In the genomic region with DNA sequence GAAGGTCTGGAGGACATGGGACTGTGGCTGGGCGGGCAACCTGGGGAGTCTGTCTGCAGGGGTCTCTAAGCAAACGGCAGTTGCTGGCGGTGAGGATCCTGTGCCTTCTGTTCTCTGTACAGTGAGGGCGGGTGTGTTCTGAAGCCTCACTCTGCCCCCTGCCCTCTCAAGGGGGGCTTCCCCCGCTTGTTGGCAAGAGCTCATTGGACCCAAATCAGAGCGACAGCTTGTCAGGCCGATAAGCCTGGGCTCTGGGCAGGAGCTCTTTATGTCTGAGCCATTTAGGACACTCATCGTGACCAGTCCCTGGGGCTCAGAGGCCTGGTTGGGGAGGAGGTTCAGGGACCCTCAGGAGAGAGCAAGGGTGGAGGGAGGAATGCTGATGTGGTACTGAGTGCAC, we compare ENCODE assay signal across 1 cellular context.
TF ChIP-seq lines count a peak whose summit lies in the region.

No MANE protein-coding gene starts in this region.

TF ChIP-seq in GM23338, 12 proteins besides CTCF, POLR2A, EP300 and RAD21:
- TF ChIP-seq ZNF331 (CRISPR knock-in tag; IDR thresholded peaks at IDR 0.05; ENCODE audit: low read depth) = no peak
- no peak for TF ChIP-seq ETS1 (IDR thresholded peaks at IDR 0.05)
- no peak for TF ChIP-seq EZH2phosphoT487 (IDR thresholded peaks at IDR 0.05; ENCODE audit: unreplicated experiment)
- no peak for TF ChIP-seq ZNF114 (CRISPR knock-in tag; IDR thresholded peaks at IDR 0.05)
- TF ChIP-seq, protein P1, sequence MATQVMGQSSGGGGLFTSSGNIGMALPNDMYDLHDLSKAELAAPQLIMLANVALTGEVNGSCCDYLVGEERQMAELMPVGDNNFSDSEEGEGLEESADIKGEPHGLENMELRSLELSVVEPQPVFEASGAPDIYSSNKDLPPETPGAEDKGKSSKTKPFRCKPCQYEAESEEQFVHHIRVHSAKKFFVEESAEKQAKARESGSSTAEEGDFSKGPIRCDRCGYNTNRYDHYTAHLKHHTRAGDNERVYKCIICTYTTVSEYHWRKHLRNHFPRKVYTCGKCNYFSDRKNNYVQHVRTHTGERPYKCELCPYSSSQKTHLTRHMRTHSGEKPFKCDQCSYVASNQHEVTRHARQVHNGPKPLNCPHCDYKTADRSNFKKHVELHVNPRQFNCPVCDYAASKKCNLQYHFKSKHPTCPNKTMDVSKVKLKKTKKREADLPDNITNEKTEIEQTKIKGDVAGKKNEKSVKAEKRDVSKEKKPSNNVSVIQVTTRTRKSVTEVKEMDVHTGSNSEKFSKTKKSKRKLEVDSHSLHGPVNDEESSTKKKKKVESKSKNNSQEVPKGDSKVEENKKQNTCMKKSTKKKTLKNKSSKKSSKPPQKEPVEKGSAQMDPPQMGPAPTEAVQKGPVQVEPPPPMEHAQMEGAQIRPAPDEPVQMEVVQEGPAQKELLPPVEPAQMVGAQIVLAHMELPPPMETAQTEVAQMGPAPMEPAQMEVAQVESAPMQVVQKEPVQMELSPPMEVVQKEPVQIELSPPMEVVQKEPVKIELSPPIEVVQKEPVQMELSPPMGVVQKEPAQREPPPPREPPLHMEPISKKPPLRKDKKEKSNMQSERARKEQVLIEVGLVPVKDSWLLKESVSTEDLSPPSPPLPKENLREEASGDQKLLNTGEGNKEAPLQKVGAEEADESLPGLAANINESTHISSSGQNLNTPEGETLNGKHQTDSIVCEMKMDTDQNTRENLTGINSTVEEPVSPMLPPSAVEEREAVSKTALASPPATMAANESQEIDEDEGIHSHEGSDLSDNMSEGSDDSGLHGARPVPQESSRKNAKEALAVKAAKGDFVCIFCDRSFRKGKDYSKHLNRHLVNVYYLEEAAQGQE (IDR thresholded peaks at IDR 0.05; ENCODE audit: unreplicated experiment) = no peak
